Comparison of ENCODE assay signal across 18 cellular contexts in genomic region chr18:9124824-9125223, GRCh38.
"Had no signal": no experiment of that assay in that cellular context is flagged by ENCODE, and none has a peak within 500 bp of the region (broad histone marks: within the 10 kb centered on the region; RNA-seq: fewer than 3 reads in every experiment).

No MANE protein-coding gene starts in this region.

- H3K4me2 ChIP-seq: neural progenitor cell had no signal

- H3K27me3 ChIP-seq: body of pancreas, neural progenitor cell, ovary, tibial artery had no signal

- H3K27ac ChIP-seq: body of pancreas, neural progenitor cell, ovary, tibial artery had no signal

- DNase-seq: activated CD4-positive, alpha-beta T cell treated with anti-CD3 and anti-CD28 coated beads for 36 hours; activated CD4-positive, alpha-beta T cell treated with anti-CD3 and anti-CD28 coated beads, Interleukin-2, amount 50 U/mL, for 48 hours; activated naive CD8-positive, alpha-beta T cell treated with anti-CD3 and anti-CD28 coated beads, Interleukin-2, amount 10 ng/mL, durations not matched to agents 7 days and 5 days; body of pancreas; effector memory CD8-positive, alpha-beta T cell; foreskin fibroblast; glutamatergic neuron; hippocampal formation; left ventricle myocardium superior; ovary; stimulated activated CD4-positive, alpha-beta T cell treated with anti-CD3 and anti-CD28 coated beads, Interleukin-12 subunit alpha, Interleukin-12 subunit beta, amount 100 ng/mL, for 4 hours; stimulated activated CD4-positive, alpha-beta T cell treated with anti-CD3 and anti-CD28 coated beads, Interleukin-1b, Interleukin-23, amount 100 ng/mL, for 48 hours; stimulated activated CD8-positive, alpha-beta memory T cell treated with anti-CD3 and anti-CD28 coated beads, Interleukin-4, amount 100 ng/mL, for 48 hours; stimulated activated naive CD8-positive, alpha-beta T cell treated with anti-CD3 and anti-CD28 coated beads, Interleukin-15, Interleukin-2, amounts not matched to agents 100 U/mL and 50 U/mL, for 24 hours; substantia nigra; tibial artery had no signal

- H3K36me3 ChIP-seq: ovary had no signal

- H2AFZ ChIP-seq: neural progenitor cell had no signal

- ATAC-seq: activated CD4-positive, alpha-beta T cell treated with anti-CD3 and anti-CD28 coated beads for 36 hours; body of pancreas; effector memory CD8-positive, alpha-beta T cell; left ventricle myocardium superior; stimulated activated naive CD8-positive, alpha-beta T cell treated with anti-CD3 and anti-CD28 coated beads, Interleukin-15, Interleukin-2, amounts not matched to agents 100 U/mL and 50 U/mL, for 24 hours; WTC11 had no signal

- H3K4me1 ChIP-seq: neural progenitor cell had no signal

- H3K9me3 ChIP-seq: body of pancreas, ovary, tibial artery had no signal

- H3K4me3 ChIP-seq: body of pancreas, neural progenitor cell, ovary, tibial artery had no signal

- H3K9ac ChIP-seq: neural progenitor cell had no signal
